Comparison of ENCODE assay signal across 15 cellular contexts in genomic region chr2:38394903-38395341, GRCh38. TPM values are rescaled to one million over a fixed set of nuclear protein-coding genes. Genes with fewer than 3 reads are reported as not detected.
DNase-seq lines count a peak whose midpoint lies in the region; ATAC-seq and TF ChIP-seq lines count a peak whose summit lies in the region.
"Had no signal": no experiment of that assay in that cellular context is flagged by ENCODE, and none has a peak within 500 bp of the region (broad histone marks: within the 10 kb centered on the region; RNA-seq: fewer than 3 reads in every experiment).

No MANE protein-coding gene starts in this region.

- no peak for TF ChIP-seq POLR2A in adrenal gland (IDR thresholded peaks at IDR 0.05)
- TF ChIP-seq POLR2A in gastroesophageal sphincter (IDR thresholded peaks at IDR 0.05): no peak

- H4K20me1 ChIP-seq in KMS-11 (ENCODE audit: insufficient read depth): no peaks in the 10 kb centered on the region

- H3K4me1 Mint-ChIP-seq in activated T-helper 2 cell treated with anti-CD3 and anti-CD28 coated beads, Interferon-gamma antibody, Interleukin-2, Interleukin-4, amounts not matched to agents 10 μg/mL and 5 μg/mL and 100 μg/mL, durations not matched to agents 14 hours and 24 hours and 36 hours (ENCODE audit: low read depth): peaks cover 20% of the 10 kb centered on the region
- H3K4me1 Mint-ChIP-seq in mesothelial cell of epicardium: peaks cover 31% of the 10 kb centered on the region

- intact Hi-C loops in activated T-helper 2 cell treated with anti-CD3 and anti-CD28 coated beads, Interferon-gamma antibody, Interleukin-2, Interleukin-4, amounts not matched to agents 10 μg/mL and 5 μg/mL and 100 μg/mL, durations not matched to agents 14 hours and 24 hours and 36 hours (cut with micrococcal nuclease): loop anchor here (2.0 to 5.0 kb wide), 2 partner anchors 18 to 67 kb away; partner anchors contain the start of gene ATL2
- intact Hi-C loops in adrenal gland (cut with DNase I): no loop called here

- no peaks in the 10 kb centered on the region for H3K9me3 Mint-ChIP-seq in activated T-helper 2 cell treated with anti-CD3 and anti-CD28 coated beads, Interferon-gamma antibody, Interleukin-2, Interleukin-4, amounts not matched to agents 10 μg/mL and 5 μg/mL and 100 μg/mL, durations not matched to agents 14 hours and 24 hours and 36 hours
- H3K9me3 Mint-ChIP-seq in mesothelial cell of epicardium: peaks cover 3% of the 10 kb centered on the region
- H3K9me3 Mint-ChIP-seq: natural killer cell treated with Interleukin-12 subunit alpha and Interleukin-12 subunit beta and Interleukin-15 and Interleukin-18, amount 100 ng/mL, for 72 hours had no signal

- TF ChIP-seq EP300 in gastroesophageal sphincter (IDR thresholded peaks at IDR 0.05): no peak

- H3K4me1 ChIP-seq in KMS-11 (ENCODE audit: low read depth, poor library complexity, severe bottlenecking) (peaks cover 18% of the 10 kb centered on the region), adrenal gland (replicated peaks in 1 of 2) (no peaks in the 10 kb centered on the region), gastroesophageal sphincter (no peaks in the 10 kb centered on the region)

- H3K27ac ChIP-seq in KMS-11 (no peak overlapping the region), adrenal gland (no peak overlapping the region), gastroesophageal sphincter (no peak overlapping the region)

- peak overlapping the region; percentile 23 for H3K27ac Mint-ChIP-seq in activated T-helper 2 cell treated with anti-CD3 and anti-CD28 coated beads, Interferon-gamma antibody, Interleukin-2, Interleukin-4, amounts not matched to agents 10 μg/mL and 5 μg/mL and 100 μg/mL, durations not matched to agents 14 hours and 24 hours and 36 hours
- peak overlapping the region; percentile 17 for H3K27ac Mint-ChIP-seq in mesothelial cell of epicardium
- H3K27ac Mint-ChIP-seq: natural killer cell treated with Interleukin-12 subunit alpha and Interleukin-12 subunit beta and Interleukin-15 and Interleukin-18, amount 100 ng/mL, for 72 hours had no signal

- H3K27me3 ChIP-seq in KMS-11 (ENCODE audit: insufficient read depth, low read depth) (no peaks in the 10 kb centered on the region), adrenal gland (no peaks in the 10 kb centered on the region), gastroesophageal sphincter (no peaks in the 10 kb centered on the region)

- DNase-seq in GM12865 (ENCODE audit: low read depth) (peak; percentile 26), mesothelial cell of epicardium (ENCODE audit: low spot score in 2 of 2, unreplicated experiment in 2 of 2) (no peak), adrenal gland (no peak), DMS79 treated with DMSO at 0.1 percent for 48 hours (lab: John Stamatoyannopoulos, UW) (no peak)
- DNase-seq in activated T-helper 2 cell treated with anti-CD3 and anti-CD28 coated beads, Interferon-gamma antibody, Interleukin-2, Interleukin-4, amounts not matched to agents 10 μg/mL and 5 μg/mL and 100 μg/mL, durations not matched to agents 14 hours and 24 hours and 36 hours (ENCODE audit: low spot score): no peak
- DNase-seq: activated effector memory CD4-positive, alpha-beta T cell treated with Interleukin-2 at 50 U/mL for 16 hours; DMS 273 treated with DMSO at 0.1 percent for 48 hours; effector CD4-positive, alpha-beta T cell; NCI-H748 treated with DMSO at 0.1 percent for 48 hours; stimulated activated naive CD4-positive, alpha-beta T cell treated with Interleukin-2 at 50 U/mL for 16 hours; T-helper 9 cell had no signal

- peaks cover 18% of the 10 kb centered on the region for H3K27me3 Mint-ChIP-seq in activated T-helper 2 cell treated with anti-CD3 and anti-CD28 coated beads, Interferon-gamma antibody, Interleukin-2, Interleukin-4, amounts not matched to agents 10 μg/mL and 5 μg/mL and 100 μg/mL, durations not matched to agents 14 hours and 24 hours and 36 hours (ENCODE audit: low read depth)
- peaks cover 1% of the 10 kb centered on the region for H3K27me3 Mint-ChIP-seq in mesothelial cell of epicardium (ENCODE audit: low read depth)

- H3K36me3 ChIP-seq in KMS-11 (ENCODE audit: insufficient read depth): no peaks in the 10 kb centered on the region
- no peaks in the 10 kb centered on the region for H3K36me3 ChIP-seq in adrenal gland (replicated peaks in 1 of 2)
- H3K36me3 ChIP-seq in gastroesophageal sphincter: no peaks in the 10 kb centered on the region

- no peaks in the 10 kb centered on the region for H3K79me2 ChIP-seq in KMS-11 (ENCODE audit: insufficient read depth, low read depth)

- H3K4me2 ChIP-seq in KMS-11: peak overlapping the region; percentile 34

- TF ChIP-seq CTCF in GM12865 (IDR thresholded peaks at IDR 0.05; ENCODE audit: insufficient read depth, low read depth, low read length, missing control alignments) (no peak), KMS-11 (conservative IDR thresholded peaks at IDR 0.05; ENCODE audit: low read depth, low read length) (no peak), mesothelial cell of epicardium (IDR thresholded peaks at IDR 0.05; ENCODE audit: unreplicated experiment) (no peak), adrenal gland (IDR thresholded peaks at IDR 0.05) (no peak), gastroesophageal sphincter (IDR thresholded peaks at IDR 0.05) (no peak)

- H3K9me3 ChIP-seq in adrenal gland (replicated peaks in 1 of 3): no peaks in the 10 kb centered on the region
- no peaks in the 10 kb centered on the region for H3K9me3 ChIP-seq in gastroesophageal sphincter

- no peak overlapping the region for H3K9ac ChIP-seq in KMS-11

- WGBS in adrenal gland, 4 donors: 76 to 85% (median 78%) methylated on average over 5 of the region's 5 CpGs
- WGBS in gastroesophageal sphincter (ENCODE audit: low coverage in 1 of 2), 2 donors: 72 to 80% methylated on average over 4 to 5 of the region's 5 CpGs

- H3K4me3 ChIP-seq in GM12865 (ENCODE audit: low read depth, low read length): no peak overlapping the region
- no peak overlapping the region for H3K4me3 ChIP-seq in KMS-11 (IDR thresholded peaks at IDR 0.05; ENCODE audit: insufficient read depth, low read depth, low read length)
- H3K4me3 ChIP-seq in adrenal gland: no peak overlapping the region
- no peak overlapping the region for H3K4me3 ChIP-seq in gastroesophageal sphincter

- ATAC-seq in HG02852 (IDR thresholded peaks at IDR 0.05; ENCODE audit: unreplicated experiment): no peak
- ATAC-seq in gastroesophageal sphincter: no peak

- H3K36me3 Mint-ChIP-seq in activated T-helper 2 cell treated with anti-CD3 and anti-CD28 coated beads, Interferon-gamma antibody, Interleukin-2, Interleukin-4, amounts not matched to agents 10 μg/mL and 5 μg/mL and 100 μg/mL, durations not matched to agents 14 hours and 24 hours and 36 hours (ENCODE audit: low read depth): no peaks in the 10 kb centered on the region
- no peaks in the 10 kb centered on the region for H3K36me3 Mint-ChIP-seq in mesothelial cell of epicardium
- H3K36me3 Mint-ChIP-seq: natural killer cell treated with Interleukin-12 subunit alpha and Interleukin-12 subunit beta and Interleukin-15 and Interleukin-18, amount 100 ng/mL, for 72 hours had no signal

- H3K4me3 Mint-ChIP-seq in activated T-helper 2 cell treated with anti-CD3 and anti-CD28 coated beads, Interferon-gamma antibody, Interleukin-2, Interleukin-4, amounts not matched to agents 10 μg/mL and 5 μg/mL and 100 μg/mL, durations not matched to agents 14 hours and 24 hours and 36 hours (ENCODE audit: low read depth): no peak overlapping the region
- no peak overlapping the region for H3K4me3 Mint-ChIP-seq in mesothelial cell of epicardium
- H3K4me3 Mint-ChIP-seq: natural killer cell treated with Interleukin-12 subunit alpha and Interleukin-12 subunit beta and Interleukin-15 and Interleukin-18, amount 100 ng/mL, for 72 hours had no signal

- no peak overlapping the region for H2AFZ ChIP-seq in KMS-11 (ENCODE audit: low read depth)

RNA-seq across cellular contexts. Expression of gene ATL2, which starts 17.8 kb away (rescaled TPM):
- total RNA-seq in activated T-helper 2 cell treated with anti-CD3 and anti-CD28 coated beads, Interferon-gamma antibody, Interleukin-2, Interleukin-4, amounts not matched to agents 10 μg/mL and 5 μg/mL and 100 μg/mL, durations not matched to agents 14 hours and 24 hours and 36 hours: 57.1 and 57.7 TPM in 2 replicates
- total RNA-seq in mesothelial cell of epicardium (73.7 to 77.3 TPM (median 75.3 TPM) in 3 replicates), adrenal gland (100 to 1,000 TPM in 2 of 8 donors, 10 to 100 TPM in 6; 54.7 to 313 (median 73.9) TPM), gastroesophageal sphincter (100 to 1,000 TPM; 206 to 329 (median 253) TPM)
- 10 to 100 TPM; 19.8 to 50.1 (median 30.6) TPM for polyA plus RNA-seq in adrenal gland
